In the genomic region with DNA sequence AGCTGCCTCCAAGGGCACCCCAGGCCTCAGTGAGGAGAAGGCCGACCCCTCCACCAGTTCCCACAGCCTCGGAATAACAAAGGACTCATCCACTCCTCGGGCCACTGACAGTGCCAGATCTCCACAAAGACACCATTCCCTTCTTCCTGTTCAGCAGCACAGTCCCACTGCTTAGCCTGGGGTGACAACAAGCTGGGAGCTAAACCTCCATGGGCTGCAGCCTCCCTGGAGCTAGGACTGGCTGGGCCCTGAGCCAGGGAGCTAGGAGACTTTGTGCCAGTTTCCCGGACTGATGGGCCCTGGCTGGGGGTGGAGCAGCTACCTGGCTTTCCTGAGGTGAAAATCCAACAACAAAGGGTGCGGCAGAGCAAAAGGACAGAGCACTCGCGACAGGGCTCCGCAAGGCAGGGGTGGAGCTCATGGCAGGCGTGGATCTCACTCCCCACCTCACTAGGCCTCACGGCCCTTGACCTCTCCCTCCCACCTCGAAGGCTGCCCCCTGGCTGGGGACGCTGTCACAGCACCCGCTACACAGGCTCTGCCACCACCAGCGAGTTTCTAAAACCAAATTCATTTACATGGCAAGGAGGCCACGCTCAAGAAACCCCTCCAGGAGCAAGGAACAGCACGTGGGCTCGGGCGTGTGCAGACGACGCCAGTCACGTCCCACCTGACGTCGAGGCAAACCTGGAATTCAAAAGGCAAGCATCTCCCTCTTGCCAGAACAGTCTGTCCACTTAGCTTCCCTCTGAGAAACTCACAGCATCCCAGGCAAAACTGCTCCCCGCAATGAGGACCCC, we compare ENCODE assay signal across 8 cellular contexts. TPM values are rescaled to one million over a fixed set of nuclear protein-coding genes. Genes with fewer than 3 reads are reported as not detected.
A peak's percentile ranks its signal among the peaks of the same experiment; 100 is the strongest.
DNase-seq lines count a peak whose midpoint lies in the region; ATAC-seq and TF ChIP-seq lines count a peak whose summit lies in the region.

No MANE protein-coding gene starts in this region.

- TF ChIP-seq CTCF in DOHH2 (IDR thresholded peaks at IDR 0.05; ENCODE audit: low read depth, low read length, poor library complexity, severe bottlenecking) (peak; percentile 80), left lung (IDR thresholded peaks at IDR 0.05) (no peak), HFFc6 (IDR thresholded peaks at IDR 0.05) (no peak)

- H3K4me1 ChIP-seq in DOHH2 (ENCODE audit: control insufficient read depth, low read length) (peaks cover 24% of the 10 kb centered on the region), left lung (peaks cover 0 to 16% of the 10 kb centered on the region in 2 donors)

- H3K36me3 ChIP-seq in DOHH2 (ENCODE audit: control insufficient read depth, low read length): no peaks in the 10 kb centered on the region
- peaks cover 0 to 4% of the 10 kb centered on the region in 2 donors for H3K36me3 ChIP-seq in left lung

- H4K20me1 ChIP-seq in DOHH2 (ENCODE audit: control insufficient read depth, insufficient read depth, low read depth, low read length): no peaks in the 10 kb centered on the region

- peaks cover 33% of the 10 kb centered on the region for H3K4me1 Mint-ChIP-seq in activated T-cell treated with anti-CD3 and anti-CD28 coated beads, Interleukin-2, amount 50 U/mL, for 72 hours (ENCODE audit: low read depth)
- no peaks in the 10 kb centered on the region for H3K4me1 Mint-ChIP-seq in HFFc6 (ENCODE audit: low read depth)

- H3K9me2 ChIP-seq in DOHH2 (replicated peaks; ENCODE audit: control insufficient read depth, low read length): no peaks in the 10 kb centered on the region

- H3K27me3 Mint-ChIP-seq in activated T-cell treated with anti-CD3 and anti-CD28 coated beads, Interleukin-2, amount 50 U/mL, for 72 hours (ENCODE audit: low read depth): no peaks in the 10 kb centered on the region
- H3K27me3 Mint-ChIP-seq in HFFc6 (ENCODE audit: insufficient read depth): no peaks in the 10 kb centered on the region

- peak; percentile 78 to 82 for DNase-seq in activated T-cell treated with anti-CD3 and anti-CD28 coated beads, Interleukin-2, amount 50 U/mL, for 72 hours
- peak; percentile 32 to 57 for DNase-seq in left lung
- no peak for DNase-seq in NCI-H748 (lab: John Stamatoyannopoulos, UW; ENCODE audit: unreplicated experiment)
- no peak for DNase-seq in COR-L47 (lab: John Stamatoyannopoulos, UW)
- DNase-seq in HFFc6: no peak
- DNase-seq in NCI-H187 (lab: John Stamatoyannopoulos, UW): no peak

- peak overlapping the region; percentile 88 for H3K27ac Mint-ChIP-seq in activated T-cell treated with anti-CD3 and anti-CD28 coated beads, Interleukin-2, amount 50 U/mL, for 72 hours
- no peak overlapping the region for H3K27ac Mint-ChIP-seq in HFFc6

- H3K9me3 ChIP-seq in DOHH2 (ENCODE audit: control insufficient read depth, insufficient read depth, low read length) (no peaks in the 10 kb centered on the region), left lung (no peaks in the 10 kb centered on the region)

- peak overlapping the region; percentile 75 for H3K4me2 ChIP-seq in DOHH2 (ENCODE audit: low read length)

- ATAC-seq in HG02623 (IDR thresholded peaks at IDR 0.05; ENCODE audit: unreplicated experiment) (peak; percentile 15), left lung (peak; percentile 43)
- ATAC-seq in activated T-cell treated with anti-CD3 and anti-CD28 coated beads, Interleukin-2, amount 50 U/mL, for 72 hours (replicated peaks in 1 of 2): peak; percentile 84 to 86

- intact Hi-C loops in left lung (cut with DNase I): no loop called here

- peaks cover 23% of the 10 kb centered on the region for H3K79me2 ChIP-seq in DOHH2 (ENCODE audit: control insufficient read depth, low read length)

- H3K4me3 ChIP-seq in DOHH2 (ENCODE audit: low read length) (peak overlapping the region; percentile 65), left lung (no peak overlapping the region)

- H3K27me3 ChIP-seq in DOHH2 (ENCODE audit: control insufficient read depth, low read length) (no peaks in the 10 kb centered on the region), left lung (no peaks in the 10 kb centered on the region)

- H3F3A ChIP-seq in DOHH2 (ENCODE audit: control insufficient read depth, insufficient read depth): no peaks in the 10 kb centered on the region; the same call in 1 of the 2 replicates

- no peaks in the 10 kb centered on the region for H3K9me3 Mint-ChIP-seq in activated T-cell treated with anti-CD3 and anti-CD28 coated beads, Interleukin-2, amount 50 U/mL, for 72 hours
- H3K9me3 Mint-ChIP-seq in HFFc6: no peaks in the 10 kb centered on the region

- H3K27ac ChIP-seq in DOHH2 (ENCODE audit: low read depth, low read length) (peak overlapping the region; percentile 72), left lung (no peak overlapping the region)

- peaks cover 0 to 11% of the 10 kb centered on the region in 2 donors for H3K36me3 Mint-ChIP-seq in activated T-cell treated with anti-CD3 and anti-CD28 coated beads, Interleukin-2, amount 50 U/mL, for 72 hours (ENCODE audit: insufficient read depth in 2 of 2)
- H3K36me3 Mint-ChIP-seq in HFFc6 (ENCODE audit: low read depth): no peaks in the 10 kb centered on the region

- H3K4me3 Mint-ChIP-seq in activated T-cell treated with anti-CD3 and anti-CD28 coated beads, Interleukin-2, amount 50 U/mL, for 72 hours: peak overlapping the region; percentile 86 to 89
- H3K4me3 Mint-ChIP-seq in HFFc6: no peak overlapping the region

RNA-seq across cellular contexts. Expression of a gene that starts 13.8 kb away (rescaled TPM):
- 10 to 100 TPM; 42.0 to 43.1 TPM for total RNA-seq in activated T-cell treated with anti-CD3 and anti-CD28 coated beads, Interleukin-2, amount 50 U/mL, for 72 hours
- total RNA-seq in left lung: 10 to 100 TPM; 45.7 to 55.4 TPM
- total RNA-seq in HFFc6 (2021; fragmentation: NEBNext Ultra II Directional; extraction: Animal tissue kit (Norgen Biotek cat#: 25700)): 10 to 100 TPM; 30.1 to 40.9 (median 33.4) TPM

RNA-seq across cellular contexts. Expression of a gene that starts 20.0 kb away (rescaled TPM):
- total RNA-seq in activated T-cell treated with anti-CD3 and anti-CD28 coated beads, Interleukin-2, amount 50 U/mL, for 72 hours: 10 to 100 TPM; 41.5 to 42.3 TPM
- 10 to 100 TPM; 16.3 to 23.2 TPM for total RNA-seq in left lung
- 10 to 100 TPM; 21.6 to 27.5 (median 24.8) TPM for total RNA-seq in HFFc6 (2021; fragmentation: NEBNext Ultra II Directional; extraction: Animal tissue kit (Norgen Biotek cat#: 25700))

RNA-seq across cellular contexts. Expression of a gene that starts 45.4 kb away (rescaled TPM):
- 10 to 100 TPM; 40.3 to 72.5 TPM for total RNA-seq in activated T-cell treated with anti-CD3 and anti-CD28 coated beads, Interleukin-2, amount 50 U/mL, for 72 hours
- 10 to 100 TPM; 21.1 to 43.2 TPM for total RNA-seq in left lung
- total RNA-seq in HFFc6 (2021; fragmentation: NEBNext Ultra II Directional; extraction: Animal tissue kit (Norgen Biotek cat#: 25700)): 10 to 100 TPM; 23.1 to 27.2 (median 25.0) TPM

RNA-seq across cellular contexts. Expression of a gene that starts 46.8 kb away (rescaled TPM):
- total RNA-seq in activated T-cell treated with anti-CD3 and anti-CD28 coated beads, Interleukin-2, amount 50 U/mL, for 72 hours: 1 to 10 TPM; 1.5 TPM
- 10 to 100 TPM; 43.5 to 56.7 TPM for total RNA-seq in left lung
- 1 to 10 TPM; 2.8 to 7.1 (median 5.1) TPM for total RNA-seq in HFFc6 (2021; fragmentation: NEBNext Ultra II Directional; extraction: Animal tissue kit (Norgen Biotek cat#: 25700))

Comparison
In these comparisons a context has a peak if more than half of its experiments do, and no peak if none do; other contexts are left out.
1. ATAC-seq: peak in every context shown above with its lines; median percentile 85 in activated T-cell treated with anti-CD3 and anti-CD28 coated beads, Interleukin-2, amount 50 U/mL, for 72 hours; 43 in left lung; 15 in HG02623.
2. DNase-seq: peak in activated T-cell treated with anti-CD3 and anti-CD28 coated beads, Interleukin-2, amount 50 U/mL, for 72 hours (2 of 2) and left lung (2 of 2); none in NCI-H748 (single experiment), COR-L47 (single experiment), HFFc6 (single experiment) and NCI-H187 (0 of 2).